1 cellular context compared by ENCODE assay signal in the genomic region with DNA sequence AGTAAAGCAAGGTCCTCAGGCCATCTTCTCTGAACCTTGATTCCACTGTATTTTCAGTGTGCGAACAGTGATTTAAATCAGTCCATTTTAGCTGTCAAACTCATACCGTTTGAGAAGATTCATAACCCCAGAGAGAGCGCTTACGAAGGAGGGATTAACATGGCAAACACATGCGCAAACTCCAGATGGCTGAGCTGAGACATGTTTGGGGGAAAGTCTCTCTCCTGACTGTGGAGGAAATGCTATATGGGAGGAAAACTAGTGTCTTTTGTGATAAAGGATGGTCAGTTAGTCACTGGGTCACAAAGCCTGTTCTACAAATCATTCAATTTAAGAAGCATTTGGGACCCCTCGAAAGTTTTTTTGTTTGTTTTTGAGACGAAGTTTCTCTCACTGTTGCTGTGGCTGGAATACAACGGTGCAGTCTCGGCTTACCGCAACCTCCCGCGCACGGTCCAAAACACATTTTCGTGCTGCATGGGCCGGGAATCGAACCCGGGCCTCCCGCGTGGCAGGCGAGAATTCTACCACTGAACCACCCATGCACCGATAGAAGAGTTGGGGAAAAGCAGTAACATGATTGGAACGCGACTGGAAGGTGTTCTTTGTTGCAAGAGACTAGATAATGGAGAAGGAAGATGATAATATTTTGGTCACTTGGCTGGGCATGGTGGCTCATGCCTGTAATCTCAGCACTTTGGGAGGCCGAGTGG.
TF ChIP-seq lines count a peak whose summit lies in the region.

No MANE protein-coding gene starts in this region.

TF ChIP-seq in K562, 482 proteins besides CTCF, POLR2A, EP300 and RAD21 (continued from another document):
- TF ChIP-seq, protein P1, sequence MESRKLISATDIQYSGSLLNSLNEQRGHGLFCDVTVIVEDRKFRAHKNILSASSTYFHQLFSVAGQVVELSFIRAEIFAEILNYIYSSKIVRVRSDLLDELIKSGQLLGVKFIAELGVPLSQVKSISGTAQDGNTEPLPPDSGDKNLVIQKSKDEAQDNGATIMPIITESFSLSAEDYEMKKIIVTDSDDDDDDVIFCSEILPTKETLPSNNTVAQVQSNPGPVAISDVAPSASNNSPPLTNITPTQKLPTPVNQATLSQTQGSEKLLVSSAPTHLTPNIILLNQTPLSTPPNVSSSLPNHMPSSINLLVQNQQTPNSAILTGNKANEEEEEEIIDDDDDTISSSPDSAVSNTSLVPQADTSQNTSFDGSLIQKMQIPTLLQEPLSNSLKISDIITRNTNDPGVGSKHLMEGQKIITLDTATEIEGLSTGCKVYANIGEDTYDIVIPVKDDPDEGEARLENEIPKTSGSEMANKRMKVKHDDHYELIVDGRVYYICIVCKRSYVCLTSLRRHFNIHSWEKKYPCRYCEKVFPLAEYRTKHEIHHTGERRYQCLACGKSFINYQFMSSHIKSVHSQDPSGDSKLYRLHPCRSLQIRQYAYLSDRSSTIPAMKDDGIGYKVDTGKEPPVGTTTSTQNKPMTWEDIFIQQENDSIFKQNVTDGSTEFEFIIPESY (CRISPR knock-in tag; IDR thresholded peaks at IDR 0.05): no peak
- TF ChIP-seq CC2D1A (IDR thresholded peaks at IDR 0.05) (no peak), XRCC3 (IDR thresholded peaks at IDR 0.05) (no peak), YY1 (IDR thresholded peaks at IDR 0.05; ENCODE audit: borderline replicate concordance in 1 of 3, control insufficient read depth in 1 of 3, extremely low read depth in 1 of 3, insufficient read depth in 3 of 3, insufficient read length in 1 of 3, insufficient replicate concordance in 2 of 3, low read depth in 1 of 3, low read length in 2 of 3) (no peak), SPI1 (IDR thresholded peaks at IDR 0.05; ENCODE audit: borderline replicate concordance, low read depth, low read length) (no peak), HDAC2 (IDR thresholded peaks at IDR 0.05) (no peak; the same call in 1 of the 2 replicates), GTF2F1 (IDR thresholded peaks at IDR 0.05; ENCODE audit: low read depth, low read length) (no peak), SNRNP70 (optimal IDR thresholded peaks at IDR 0.05; ENCODE audit: low read depth, low read length) (no peak), ZEB2 (IDR thresholded peaks at IDR 0.05) (no peak), GTF2E2 (tag; IDR thresholded peaks at IDR 0.05) (no peak), MEIS2 (IDR thresholded peaks at IDR 0.05; ENCODE audit: partially characterized antibody) (peak; percentile 93), L3MBTL2 (IDR thresholded peaks at IDR 0.05) (peak; percentile 38; the same call in 1 of the 2 replicates), GTF2A2 (tag; IDR thresholded peaks at IDR 0.05) (no peak)
- TF ChIP-seq, protein P2, sequence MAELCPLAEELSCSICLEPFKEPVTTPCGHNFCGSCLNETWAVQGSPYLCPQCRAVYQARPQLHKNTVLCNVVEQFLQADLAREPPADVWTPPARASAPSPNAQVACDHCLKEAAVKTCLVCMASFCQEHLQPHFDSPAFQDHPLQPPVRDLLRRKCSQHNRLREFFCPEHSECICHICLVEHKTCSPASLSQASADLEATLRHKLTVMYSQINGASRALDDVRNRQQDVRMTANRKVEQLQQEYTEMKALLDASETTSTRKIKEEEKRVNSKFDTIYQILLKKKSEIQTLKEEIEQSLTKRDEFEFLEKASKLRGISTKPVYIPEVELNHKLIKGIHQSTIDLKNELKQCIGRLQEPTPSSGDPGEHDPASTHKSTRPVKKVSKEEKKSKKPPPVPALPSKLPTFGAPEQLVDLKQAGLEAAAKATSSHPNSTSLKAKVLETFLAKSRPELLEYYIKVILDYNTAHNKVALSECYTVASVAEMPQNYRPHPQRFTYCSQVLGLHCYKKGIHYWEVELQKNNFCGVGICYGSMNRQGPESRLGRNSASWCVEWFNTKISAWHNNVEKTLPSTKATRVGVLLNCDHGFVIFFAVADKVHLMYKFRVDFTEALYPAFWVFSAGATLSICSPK (IDR thresholded peaks at IDR 0.05; ENCODE audit: borderline replicate concordance): no peak
- TF ChIP-seq, protein P3, sequence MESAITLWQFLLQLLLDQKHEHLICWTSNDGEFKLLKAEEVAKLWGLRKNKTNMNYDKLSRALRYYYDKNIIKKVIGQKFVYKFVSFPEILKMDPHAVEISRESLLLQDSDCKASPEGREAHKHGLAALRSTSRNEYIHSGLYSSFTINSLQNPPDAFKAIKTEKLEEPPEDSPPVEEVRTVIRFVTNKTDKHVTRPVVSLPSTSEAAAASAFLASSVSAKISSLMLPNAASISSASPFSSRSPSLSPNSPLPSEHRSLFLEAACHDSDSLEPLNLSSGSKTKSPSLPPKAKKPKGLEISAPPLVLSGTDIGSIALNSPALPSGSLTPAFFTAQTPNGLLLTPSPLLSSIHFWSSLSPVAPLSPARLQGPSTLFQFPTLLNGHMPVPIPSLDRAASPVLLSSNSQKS (CRISPR knock-in tag; IDR thresholded peaks at IDR 0.05): no peak
